Comparison of ENCODE assay signal across 8 cellular contexts in the genomic region with DNA sequence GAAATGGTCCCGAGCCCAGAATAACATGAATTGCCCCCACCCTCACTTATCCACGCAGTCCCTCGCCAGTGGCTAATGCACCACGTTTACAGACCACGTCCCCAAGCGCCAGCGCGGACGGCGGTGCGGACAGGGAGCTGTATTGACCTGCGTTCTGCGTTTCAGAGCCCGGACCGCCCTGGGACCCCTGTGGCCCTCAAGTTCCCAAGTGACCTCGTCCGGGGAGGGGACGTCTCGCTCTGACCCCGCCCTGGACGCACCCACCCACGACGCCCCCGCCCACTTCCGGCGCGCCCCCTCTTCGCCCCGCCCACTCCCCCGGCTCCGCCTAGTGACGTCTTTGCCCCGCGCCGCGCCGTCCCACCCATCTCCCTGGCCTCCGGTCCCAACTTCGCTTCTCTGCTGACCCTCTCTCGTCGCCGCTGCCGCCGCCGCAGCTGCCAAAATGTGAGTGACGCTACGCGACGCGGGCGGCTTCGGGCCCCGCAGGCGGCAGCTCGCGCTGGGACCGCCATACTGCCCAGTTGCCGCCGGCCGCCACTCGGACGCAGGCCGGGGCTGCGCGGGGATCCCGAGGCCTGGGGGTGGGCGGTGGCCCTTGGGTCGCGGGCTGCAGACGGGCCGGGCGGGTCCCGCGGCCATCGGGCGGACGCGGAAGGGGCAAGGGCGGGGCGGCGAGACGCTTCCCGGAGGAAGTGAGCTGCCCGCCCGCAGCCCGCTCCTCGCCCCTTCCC. TPM values are rescaled to one million over a fixed set of nuclear protein-coding genes. Genes with fewer than 3 reads are reported as not detected.
DNase-seq lines count a peak whose midpoint lies in the region; ATAC-seq and TF ChIP-seq lines count a peak whose summit lies in the region.

A gene with protein sequence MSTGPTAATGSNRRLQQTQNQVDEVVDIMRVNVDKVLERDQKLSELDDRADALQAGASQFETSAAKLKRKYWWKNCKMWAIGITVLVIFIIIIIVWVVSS (plus strand): TSS at position 358 of the 734 bp plus-strand sequence. CDS start 88 bp downstream, at position 446.

- WGBS in transverse colon (ENCODE audit: low coverage in 1 of 2), 2 donors = 0% methylated on average over 8 to 35 of the region's 87 CpGs

- H3F3A ChIP-seq in DOHH2 (ENCODE audit: control insufficient read depth, insufficient read depth) (peaks cover 4% of the 10 kb centered on the region; the same call in 1 of the 2 replicates), Loucy (ENCODE audit: low read depth) (no peaks in the 10 kb centered on the region)

- H3K4me3 ChIP-seq in DOHH2 (ENCODE audit: low read length) (peak within 1 kb of the TSS; percentile 84), Loucy (ENCODE audit: low read length, poor library complexity, severe bottlenecking) (peak within 1 kb of the TSS; percentile 97), cardiac muscle cell (peak within 1 kb of the TSS; percentile 70), transverse colon (peak within 1 kb of the TSS; percentile 75 to 98 (median 86))

- H3K4me2 ChIP-seq in DOHH2 (ENCODE audit: low read length) (peak within 1 kb of the TSS; percentile 69), Loucy (ENCODE audit: low read depth, low read length, poor library complexity, severe bottlenecking) (peak within 1 kb of the TSS; percentile 97)

- H3K9me2 ChIP-seq in DOHH2 (replicated peaks; ENCODE audit: control insufficient read depth, low read length) = no peaks in the 10 kb centered on the region
- no peaks in the 10 kb centered on the region for H3K9me2 ChIP-seq in Loucy (replicated peaks; ENCODE audit: low read depth, low read length)

- no peak for TF ChIP-seq EP300 in transverse colon (IDR thresholded peaks at IDR 0.05; ENCODE audit: low read depth)

- peak within 1 kb of the TSS; percentile 90 for H2AFZ ChIP-seq in Loucy (ENCODE audit: low read length)

- peak; percentile 78 for ATAC-seq in GM21786 (IDR thresholded peaks at IDR 0.05; ENCODE audit: unreplicated experiment)

- H3K27me3 ChIP-seq in DOHH2 (ENCODE audit: control insufficient read depth, low read length) (0 out of 2 replicates have a peak, but pooled peaks cover 2% of the 10 kb centered on the region), Loucy (ENCODE audit: insufficient read depth, low read length, poor library complexity, severe bottlenecking) (no peaks in the 10 kb centered on the region), cardiac muscle cell (no peaks in the 10 kb centered on the region), transverse colon (no peaks in the 10 kb centered on the region)

- H3K9me3 ChIP-seq in DOHH2 (ENCODE audit: control insufficient read depth, insufficient read depth, low read length) (no peaks in the 10 kb centered on the region), Loucy (ENCODE audit: insufficient read depth, low read depth, low read length) (no peaks in the 10 kb centered on the region), cardiac muscle cell (ENCODE audit: low read depth) (no peaks in the 10 kb centered on the region), transverse colon (no peaks in the 10 kb centered on the region)

- H4K20me1 ChIP-seq in DOHH2 (ENCODE audit: control insufficient read depth, insufficient read depth, low read depth, low read length) (peaks cover 4% of the 10 kb centered on the region; the same call in 1 of the 2 replicates), Loucy (ENCODE audit: insufficient read depth, low read length, poor library complexity, severe bottlenecking) (peaks cover 13% of the 10 kb centered on the region)

- H3K4me1 ChIP-seq in DOHH2 (ENCODE audit: control insufficient read depth, low read length) (peaks cover 13% of the 10 kb centered on the region), Loucy (ENCODE audit: insufficient read depth, low read length, poor library complexity, severe bottlenecking) (peaks cover 37% of the 10 kb centered on the region), cardiac muscle cell (ENCODE audit: low read depth) (no peaks in the 10 kb centered on the region), transverse colon (peaks cover 9 to 25% (median 14%) of the 10 kb centered on the region in 4 donors)

- in situ Hi-C loops in transverse colon (cut with MboI; ENCODE audit: low pct_ligation_motif_present in 1 of 4, low pct_unique_long_range_greater_than_20kb in 1 of 4, low sequenced_read_pairs in 3 of 4) = no loop called here

- intact Hi-C loops in transverse colon (cut with DNase I; ENCODE audit: low total_unique reads) = no loop called here

- peaks cover 17% of the 10 kb centered on the region for H3K36me3 ChIP-seq in DOHH2 (ENCODE audit: control insufficient read depth, low read length)
- H3K36me3 ChIP-seq in Loucy (ENCODE audit: insufficient read depth, low read length) = no peaks in the 10 kb centered on the region
- peaks cover 17% of the 10 kb centered on the region for H3K36me3 ChIP-seq in cardiac muscle cell
- no peaks in the 10 kb centered on the region for H3K36me3 ChIP-seq in transverse colon

- DNase-seq in SW480 (ENCODE audit: low spot score) (peak; percentile 80), cardiac muscle cell (ENCODE audit: low read depth in 1 of 2, low spot score in 1 of 2) (peak; percentile 85 to 91), pons (ENCODE audit: low spot score) (peak; percentile 69), transverse colon (peak; percentile 93)
- DNase-seq in activated naive CD8-positive, alpha-beta T cell treated with anti-CD3 and anti-CD28 coated beads, Interleukin-2, amount 50 U/mL, for 16 hours (ENCODE audit: low read depth, low spot score) = peak; percentile 75

- peaks cover 27% of the 10 kb centered on the region for H3K79me2 ChIP-seq in DOHH2 (ENCODE audit: control insufficient read depth, low read length)
- H3K79me2 ChIP-seq in Loucy (ENCODE audit: insufficient read depth, low read length) = peaks cover 42% of the 10 kb centered on the region

- TF ChIP-seq POLR2A in transverse colon (IDR thresholded peaks at IDR 0.05) = peak; percentile 74

- H3K27ac ChIP-seq in DOHH2 (ENCODE audit: low read depth, low read length) = 0 out of 2 replicates have a peak within 1 kb of the TSS, but pooled peaks have one; percentile 15
- peak within 1 kb of the TSS; percentile 90 for H3K27ac ChIP-seq in cardiac muscle cell
- H3K27ac ChIP-seq in transverse colon = peak within 1 kb of the TSS; percentile 94 to 98 (median 96)

- TF ChIP-seq CTCF in DOHH2 (IDR thresholded peaks at IDR 0.05; ENCODE audit: low read depth, low read length, poor library complexity, severe bottlenecking) (no peak), Loucy (conservative IDR thresholded peaks at IDR 0.05; ENCODE audit: low read length) (no peak), cardiac muscle cell (IDR thresholded peaks at IDR 0.05; ENCODE audit: low read depth, low read length) (no peak), transverse colon (IDR thresholded peaks at IDR 0.05) (no peak)

- H3K9ac ChIP-seq in Loucy (ENCODE audit: low read depth, low read length, poor library complexity, severe bottlenecking) = peak within 1 kb of the TSS; percentile 86

RNA-seq across cellular contexts. Expression of the gene that starts here (rescaled TPM):
- total RNA-seq in cardiac muscle cell (45.6 and 51.2 TPM in 2 replicates), transverse colon (10 to 100 TPM; 81.1 to 91.8 (median 85.5) TPM)
- polyA plus RNA-seq in cardiac muscle cell = 68.4 and 88.3 TPM in 2 replicates

Comparison
In these comparisons a context has a peak if more than half of its experiments do, and no peak if none do; other contexts are left out.
1. Peak in every context shown above with its lines: DNase-seq, ATAC-seq, H3K4me3 ChIP-seq and H3K27ac ChIP-seq.
2. H3K27ac ChIP-seq: peak in every context shown above with its lines; median percentile 96 in transverse colon; 90 in cardiac muscle cell; 15 in DOHH2.